8 cellular contexts compared by ENCODE assay signal in the genomic region with DNA sequence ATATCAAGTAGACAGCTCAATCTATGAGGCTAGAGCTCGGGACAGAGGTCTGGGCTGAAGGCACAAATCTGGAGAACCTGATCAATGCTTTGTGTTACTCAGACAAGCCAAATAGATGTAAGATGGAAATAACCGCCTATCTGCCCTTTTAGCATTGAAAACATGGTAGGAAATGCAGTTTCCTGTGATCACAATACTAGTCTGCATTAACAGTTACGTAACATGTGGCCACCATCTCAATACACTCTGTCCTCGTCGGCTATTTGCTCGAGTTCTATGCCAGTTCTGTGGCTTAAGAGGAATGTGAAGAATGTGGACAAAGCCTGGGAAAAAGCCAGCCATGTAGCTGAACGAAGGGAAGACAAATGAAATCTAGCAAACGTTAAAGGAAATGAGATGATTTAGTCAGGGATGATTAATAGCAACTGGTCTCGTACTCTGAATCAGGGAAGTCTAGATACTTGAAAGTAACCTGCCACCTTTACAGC.
DNase-seq lines count a peak whose midpoint lies in the region; ATAC-seq and TF ChIP-seq lines count a peak whose summit lies in the region.

No MANE protein-coding gene starts in this region.

- no peak overlapping the region for H2BK15ac ChIP-seq in neuronal stem cell (ENCODE audit: low read length)

- H3K27me3 ChIP-seq in BJ (ENCODE audit: control insufficient read depth, insufficient read depth, low read length) (no peaks in the 10 kb centered on the region), esophagus squamous epithelium (no peaks in the 10 kb centered on the region), neuronal stem cell (ENCODE audit: control insufficient read depth in 3 of 3, insufficient read depth in 3 of 3, low read depth in 1 of 3, low read length in 3 of 3) (no peaks in the 10 kb centered on the region)

- H3K9me3 ChIP-seq in esophagus squamous epithelium (no peaks in the 10 kb centered on the region), neuronal stem cell (replicated peaks in 1 of 2; ENCODE audit: control insufficient read depth in 2 of 2, insufficient read depth in 1 of 2, low read depth in 1 of 2, low read length in 2 of 2) (peaks cover 0 to 4% of the 10 kb centered on the region in 2 donors)

- TF ChIP-seq POLR2A in esophagus squamous epithelium (IDR thresholded peaks at IDR 0.05), result no peak

- TF ChIP-seq CTCF in BJ (IDR thresholded peaks at IDR 0.05; ENCODE audit: insufficient read depth, low read depth, low read length) (no peak), esophagus squamous epithelium (IDR thresholded peaks at IDR 0.05) (no peak)

- no peak overlapping the region for H3K14ac ChIP-seq in neuronal stem cell (ENCODE audit: low read length)

- H4K8ac ChIP-seq in neuronal stem cell (ENCODE audit: low read depth, low read length), result no peak overlapping the region

- no peak overlapping the region for H3K23ac ChIP-seq in neuronal stem cell (ENCODE audit: low read depth, low read length, poor library complexity)

- DNase-seq in BJ (ENCODE audit: low read depth) (peak; percentile 97), NCI-H226 (peak; percentile 99), esophagus squamous epithelium (lab: John Stamatoyannopoulos, UW) (no peak), neuronal stem cell (ENCODE audit: low spot score) (peak; percentile 38), NCI-H1092 treated with DMSO at 0.1 percent for 48 hours (lab: John Stamatoyannopoulos, UW) (no peak), COLO668 (lab: John Stamatoyannopoulos, UW; ENCODE audit: unreplicated experiment) (no peak)

- H3K9ac ChIP-seq in neuronal stem cell (ENCODE audit: low read depth, low read length, poor library complexity), result no peak overlapping the region

- no peak overlapping the region for H3K4me2 ChIP-seq in neuronal stem cell (ENCODE audit: insufficient read depth, low read length, poor library complexity, severe bottlenecking)

- no peak overlapping the region for H2BK12ac ChIP-seq in neuronal stem cell (ENCODE audit: low read length)

- POLR2A ChIA-PET in BJ (lab: Charles Lee), result interaction anchor here (0.7 kb wide), 1 partner anchor 16 kb away, joined by 5 read pairs; no protein-coding TSS in a partner anchor

- no peaks in the 10 kb centered on the region for H3K79me1 ChIP-seq in neuronal stem cell (ENCODE audit: low read depth, low read length)

- peaks cover 0 to 25% (median 13%) of the 10 kb centered on the region in 3 donors for H3K4me1 ChIP-seq in esophagus squamous epithelium
- peaks cover 4 to 9% of the 10 kb centered on the region in 2 donors for H3K4me1 ChIP-seq in neuronal stem cell (ENCODE audit: control insufficient read depth in 2 of 2, insufficient read depth in 1 of 2, low read depth in 1 of 2, low read length in 2 of 2)

- no peak overlapping the region for H3K4ac ChIP-seq in neuronal stem cell (ENCODE audit: low read length)

- no peak overlapping the region for H2BK5ac ChIP-seq in neuronal stem cell (ENCODE audit: low read length)

- H3K18ac ChIP-seq in neuronal stem cell (ENCODE audit: low read length), result no peak overlapping the region

- peak overlapping the region; percentile 53 for H2AFZ ChIP-seq in neuronal stem cell (ENCODE audit: low read length)

- no peak overlapping the region for H2BK120ac ChIP-seq in neuronal stem cell (ENCODE audit: low read depth, low read length)

- H3K4me3 ChIP-seq in BJ (ENCODE audit: low read depth, low read length) (no peak overlapping the region), esophagus squamous epithelium (no peak overlapping the region), neuronal stem cell (ENCODE audit: low read length in 2 of 2) (no peak overlapping the region)

- CTCF ChIA-PET in BJ (lab: Yijun Ruan, JAX), result interaction anchor here (1.0 to 1.4 kb wide), 4 partner anchors 9 to 59 kb away, joined by 3 to 6 read pairs (median 4); no protein-coding TSS in a partner anchor

- H2AK5ac ChIP-seq in neuronal stem cell (ENCODE audit: low read depth, low read length), result no peak overlapping the region

- intact Hi-C loops in esophagus squamous epithelium (cut with DNase I), result no loop called here

- 14 to 22% methylated on average over 9 of the region's 9 CpGs for WGBS in esophagus squamous epithelium, 2 donors
- no CpG with 5 or more reads among the region's 9 CpGs for WGBS in neuronal stem cell (ENCODE audit: extremely low coverage in 2 of 2, insufficient read length in 2 of 2, insufficient replicate concordance in 1 of 2), 2 donors

- no peak overlapping the region for H4K91ac ChIP-seq in neuronal stem cell (ENCODE audit: low read depth, low read length, poor library complexity)

- H3K27ac ChIP-seq in esophagus squamous epithelium (peak overlapping the region; percentile 32 to 82 (median 75)), neuronal stem cell (replicated peaks; ENCODE audit: low read length) (peak overlapping the region; percentile 28)

- H3K36me3 ChIP-seq in BJ (ENCODE audit: control insufficient read depth, insufficient read depth, low read length) (no peaks in the 10 kb centered on the region), esophagus squamous epithelium (no peaks in the 10 kb centered on the region), neuronal stem cell (replicated peaks in 1 of 2; ENCODE audit: control insufficient read depth in 2 of 2, insufficient read depth in 2 of 2, low read length in 2 of 2) (no peaks in the 10 kb centered on the region)

- ATAC-seq in GM19397 (IDR thresholded peaks at IDR 0.05; ENCODE audit: unreplicated experiment), result no peak
- no peak for ATAC-seq in GM19452 (IDR thresholded peaks at IDR 0.05; ENCODE audit: unreplicated experiment)

Comparison
In these comparisons a context has a peak if more than half of its experiments do, and no peak if none do; other contexts are left out.
1. DNase-seq: peak in BJ (single experiment), NCI-H226 (single experiment) and neuronal stem cell (single experiment); none in esophagus squamous epithelium (single experiment), NCI-H1092 treated with DMSO at 0.1 percent for 48 hours (single experiment) and COLO668 (single experiment).